Comparison of ENCODE assay signal across 7 cellular contexts in genomic region chr10:112771733-112772132, GRCh38.
"Had no signal": no experiment of that assay in that cellular context is flagged by ENCODE, and none has a peak within 500 bp of the region (broad histone marks: within the 10 kb centered on the region; RNA-seq: fewer than 3 reads in every experiment).

No MANE protein-coding gene starts in this region.

- H3K4me3 ChIP-seq: K562 had no signal

- ATAC-seq: HepG2, K562 had no signal

- H3K9ac ChIP-seq: KMS-11 had no signal

- DNase-seq: IMR-90, KBM-7, KG1 had no signal

- H3K4me2 ChIP-seq: KMS-11 had no signal

- H3K27ac ChIP-seq: HL-60, KMS-11 had no signal
